ENCODE assay signal across 18 cellular contexts in the genomic region with DNA sequence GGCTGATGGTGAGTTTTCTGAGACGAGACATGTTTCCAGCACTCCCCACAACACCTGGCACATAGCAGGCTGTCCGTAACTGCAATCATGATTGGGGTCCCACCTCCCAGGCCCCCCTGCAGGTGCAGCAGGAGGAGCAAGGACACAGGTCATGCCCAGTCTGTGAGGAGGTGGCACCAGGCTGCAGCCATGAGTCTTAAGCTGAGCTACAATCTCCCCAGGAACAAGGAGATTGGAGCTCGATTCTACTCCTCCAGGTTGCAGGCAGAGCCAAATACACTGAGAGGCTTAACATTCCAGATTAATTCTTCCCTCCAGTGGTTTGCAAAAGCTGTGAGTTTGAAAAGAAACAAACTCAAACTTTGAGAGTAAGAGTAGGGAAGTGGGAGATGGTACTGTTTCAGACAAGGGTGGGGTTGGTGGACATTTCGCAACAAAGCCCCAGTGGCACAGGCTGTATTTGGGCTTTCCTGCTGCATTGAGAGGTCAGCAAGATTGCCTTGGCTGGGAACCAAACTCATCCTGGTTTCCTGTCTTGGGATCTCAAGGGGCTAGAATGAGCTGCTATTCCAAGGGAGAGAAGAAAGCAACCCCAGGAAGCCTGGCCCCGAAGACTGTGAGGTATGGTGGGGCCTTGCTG.
A peak's percentile ranks its signal among the peaks of the same experiment; 100 is the strongest.
DNase-seq lines count a peak whose midpoint lies in the region; ATAC-seq, FAIRE-seq and TF ChIP-seq lines count a peak whose summit lies in the region.
"Had no signal": no experiment of that assay in that cellular context is flagged by ENCODE, and none has a peak within 500 bp of the region (broad histone marks: within the 10 kb centered on the region; RNA-seq: fewer than 3 reads in every experiment).

No MANE protein-coding gene starts in this region.

- POLR2A ChIA-PET in IMR-90 (lab: Charles Lee; ENCODE audit: unreplicated experiment) (no interaction called here), K562 (lab: Yijun Ruan, JAX) (interaction anchor here (0.6 to 1.5 kb wide), 4 partner anchors 9 to 146 kb away, joined by 3 read pairs; no protein-coding TSS in a partner anchor)

- no peak for ATAC-seq in IMR-90 (ENCODE audit: low read depth)
- ATAC-seq in K562, result no peak
- ATAC-seq in gastrocnemius medialis, result peak; percentile 73 to 75
- ATAC-seq in GM21528 (IDR thresholded peaks at IDR 0.05; ENCODE audit: low FRiP score, unreplicated experiment), result no peak
- ATAC-seq: GM12878, SK-N-SH treated with all-trans-retinoic acid at 6 μM for 48 hours had no signal

- no peaks in the 10 kb centered on the region for H3K4me1 ChIP-seq in IMR-90 (ENCODE audit: control insufficient read depth, insufficient read depth, low read length)
- 0 out of 5 replicates have a peak, but pooled peaks cover 0 to 3% of the 10 kb centered on the region in 2 experiments for H3K4me1 ChIP-seq in K562 (replicated peaks in 1 of 2; ENCODE audit: control insufficient read depth in 2 of 2, insufficient read depth in 2 of 2, low read length in 2 of 2)
- peaks cover 7 to 21% of the 10 kb centered on the region in 2 donors for H3K4me1 ChIP-seq in gastrocnemius medialis

- TF ChIP-seq POLR2A in IMR-90 (IDR thresholded peaks at IDR 0.05; ENCODE audit: low read depth, low read length) (no peak), K562 (conservative IDR thresholded peaks at IDR 0.05) (no peak), gastrocnemius medialis (IDR thresholded peaks at IDR 0.05) (no peak)

- no peak overlapping the region for H4K91ac ChIP-seq in IMR-90 (ENCODE audit: insufficient read depth, low read depth, low read length)

- no peak overlapping the region for H2AK9ac ChIP-seq in IMR-90 (replicated peaks; ENCODE audit: low read depth, low read length, poor library complexity)

- TF ChIP-seq RAD21 in IMR-90 (IDR thresholded peaks at IDR 0.05; ENCODE audit: low read length), result no peak
- TF ChIP-seq RAD21 in K562 (CRISPR knock-in tag; conservative IDR thresholded peaks at IDR 0.05 in 1 of 2, IDR thresholded peaks at IDR 0.05 in 1 of 2), result no peak

- dilution Hi-C loops in IMR-90 (cut with HindIII; ENCODE audit: low sequenced_read_pairs, unreplicated experiment), result no loop called here

- no peak overlapping the region for H3K9ac ChIP-seq in IMR-90 (ENCODE audit: low read depth, low read length)
- no peak overlapping the region for H3K9ac ChIP-seq in K562 (ENCODE audit: insufficient read depth in 1 of 2, low read depth in 2 of 2, low read length in 2 of 2)

- H4K8ac ChIP-seq in IMR-90 (ENCODE audit: low read depth in 2 of 2, low read length in 2 of 2), result no peak overlapping the region

- H3K23ac ChIP-seq in IMR-90 (ENCODE audit: low read depth, low read length), result no peak overlapping the region

- FAIRE-seq in K562 (lab: Jason Lieb, UNC), result no peak
- FAIRE-seq: GM12878 had no signal

- no peak overlapping the region for H2BK20ac ChIP-seq in IMR-90 (ENCODE audit: low read depth, low read length)

- CTCF ChIA-PET in IMR-90 (lab: Yijun Ruan, JAX) (no interaction called here), K562 (lab: Yijun Ruan, JAX; ENCODE audit: low intra/inter-chr PET ratio) (no interaction called here)

- H3K36me3 ChIP-seq in IMR-90 (ENCODE audit: control insufficient read depth, insufficient read depth, low read length), result no peaks in the 10 kb centered on the region
- no peaks in the 10 kb centered on the region for H3K36me3 ChIP-seq in K562 (ENCODE audit: control insufficient read depth, insufficient read depth, low read length)
- H3K36me3 ChIP-seq in gastrocnemius medialis, result no peaks in the 10 kb centered on the region
- no peaks in the 10 kb centered on the region for H3K36me3 ChIP-seq in H7 (replicated peaks; ENCODE audit: control insufficient read depth, insufficient read depth, low read length)
- H3K36me3 ChIP-seq: thoracic aorta had no signal

- H3K14ac ChIP-seq in IMR-90 (replicated peaks; ENCODE audit: low read depth, low read length), result no peak overlapping the region

- H3K4ac ChIP-seq in IMR-90 (ENCODE audit: low read depth, low read length), result no peak overlapping the region

- H3K56ac ChIP-seq in IMR-90 (ENCODE audit: extremely low read depth, insufficient read depth, low read length), result no peak overlapping the region

- H2BK15ac ChIP-seq in IMR-90 (ENCODE audit: low read depth, low read length), result no peak overlapping the region

- intact Hi-C loops in IMR-90 (cut with micrococcal nuclease), result no loop called here
- intact Hi-C loops in K562 (cut with micrococcal nuclease), result no loop called here
- intact Hi-C loops in gastrocnemius medialis (cut with DNase I; ENCODE audit: low total_unique reads), result no loop called here

- in situ Hi-C loops in IMR-90 (cut with MboI; ENCODE audit: low sequenced_read_pairs), result no loop called here
- in situ Hi-C loops in K562 (cut with MboI), result no loop called here
- in situ Hi-C loops in gastrocnemius medialis (cut with MboI; ENCODE audit: low sequenced_read_pairs in 4 of 4), result no loop called here

- H3K4me2 ChIP-seq in IMR-90 (ENCODE audit: low read depth, low read length) (no peak overlapping the region), K562 (ENCODE audit: insufficient read depth, low read length) (no peak overlapping the region)

- no peaks in the 10 kb centered on the region for H3K79me1 ChIP-seq in IMR-90 (ENCODE audit: low read depth in 1 of 2, low read length in 2 of 2)

- H2BK5ac ChIP-seq in IMR-90 (ENCODE audit: low read depth, low read length, poor library complexity, severe bottlenecking), result no peak overlapping the region

- no peak overlapping the region for H4K5ac ChIP-seq in IMR-90 (ENCODE audit: low read depth, low read length)

- no peak overlapping the region for H2BK120ac ChIP-seq in IMR-90 (ENCODE audit: low read depth, low read length)

- no peak for TF ChIP-seq EP300 in K562 (IDR thresholded peaks at IDR 0.05; ENCODE audit: low read length)

- no peak overlapping the region for H3K18ac ChIP-seq in IMR-90 (ENCODE audit: low read depth, low read length)

- WGBS in IMR-90 (ENCODE audit: extremely low coverage in 2 of 2, insufficient read length in 1 of 2), 2 experiments, result 40% methylated on average over 1 of the region's 5 CpGs; no CpG with 5 or more reads in 1 of the 2 experiments
- WGBS in K562 (ENCODE audit: insufficient coverage, low coverage, missing lambda C conversion rate), result 3% methylated on average over 5 of the region's 5 CpGs

- TF ChIP-seq CTCF in IMR-90 (conservative IDR thresholded peaks at IDR 0.05; ENCODE audit: low read depth, low read length) (no peak), K562 (IDR thresholded peaks at IDR 0.05 in 2 of 3, conservative IDR thresholded peaks at IDR 0.05 in 1 of 3; ENCODE audit: insufficient read depth in 2 of 3, low read depth in 1 of 3, low read length in 3 of 3) (no peak), gastrocnemius medialis (IDR thresholded peaks at IDR 0.05 in 4 of 5, conservative IDR thresholded peaks at IDR 0.05 in 1 of 5) (no peak)

- H3K9me1 ChIP-seq in IMR-90 (ENCODE audit: insufficient read depth, low read length) (no peaks in the 10 kb centered on the region), K562 (ENCODE audit: control insufficient read depth, insufficient read depth, low read length) (no peaks in the 10 kb centered on the region)

- no peak overlapping the region for H2AK5ac ChIP-seq in IMR-90 (ENCODE audit: low read depth, low read length)

- DNase-seq in IMR-90 (no peak), K562 (ENCODE audit: extremely low read depth in 1 of 4, low spot score in 3 of 4) (no peak), gastrocnemius medialis (peak; percentile 66 to 73), superior temporal gyrus (ENCODE audit: extremely low spot score) (no peak), H7 (no peak), NCI-H510A treated with DMSO at 0.1 percent for 48 hours (lab: John Stamatoyannopoulos, UW) (no peak)
- DNase-seq: activated gamma-delta T cell treated with Interleukin-2 at 50 U/mL for 16 hours; effector CD4-positive, alpha-beta T cell; foreskin fibroblast; NCI-H1048; OCI-M1; stimulated activated CD4-positive, alpha-beta T cell treated with anti-CD3 and anti-CD28 coated beads, Interleukin-15, amount 100 ng/mL, for 24 hours had no signal

- H2AFZ ChIP-seq in IMR-90 (replicated peaks; ENCODE audit: low read length, poor library complexity), result no peak overlapping the region
- H2AFZ ChIP-seq in K562 (ENCODE audit: low read depth, low read length), result no peak overlapping the region

- BruUV-seq in IMR-90 (replicated peaks; lab: Mats Ljungman, UMichigan) (no TSS peak), K562 (replicated peaks; lab: Mats Ljungman, UMichigan) (no TSS peak)

- H3K4me3 ChIP-seq in IMR-90 (ENCODE audit: insufficient read depth, low read depth, low read length), result no peak overlapping the region
- no peak overlapping the region for H3K4me3 ChIP-seq in K562
- no peak overlapping the region for H3K4me3 ChIP-seq in gastrocnemius medialis
- no peak overlapping the region for H3K4me3 ChIP-seq in H7 (ENCODE audit: insufficient read depth, low read depth, low read length)
- H3K4me3 ChIP-seq: GM12878, thoracic aorta had no signal

- H4K20me1 ChIP-seq in IMR-90 (ENCODE audit: insufficient read depth, low read length), result no peaks in the 10 kb centered on the region
- no peaks in the 10 kb centered on the region for H4K20me1 ChIP-seq in K562 (replicated peaks; ENCODE audit: control insufficient read depth, insufficient read depth, low read length)

- H3K27ac ChIP-seq in IMR-90 (ENCODE audit: insufficient read depth, low read length), result no peak overlapping the region
- no peak overlapping the region for H3K27ac ChIP-seq in K562 (ENCODE audit: extremely low read depth, low read depth, low read length)
- H3K27ac ChIP-seq in layer of hippocampus (ENCODE audit: low read depth, low read length), result peak overlapping the region; percentile 64
- no peak overlapping the region for H3K27ac ChIP-seq in gastrocnemius medialis
- H3K27ac ChIP-seq: thoracic aorta, VCaP had no signal

- H3K27me3 ChIP-seq in IMR-90 (ENCODE audit: control insufficient read depth, insufficient read depth, low read length) (peaks cover 9% of the 10 kb centered on the region; the same call in 1 of the 2 replicates), K562 (ENCODE audit: control insufficient read depth in 2 of 2, insufficient read depth in 2 of 2, low read length in 2 of 2) (peaks cover 65 to 91% of the 10 kb centered on the region in 2 experiments), layer of hippocampus (ENCODE audit: control insufficient read depth, insufficient read depth, low read length) (no peaks in the 10 kb centered on the region), gastrocnemius medialis (no peaks in the 10 kb centered on the region), H7 (ENCODE audit: control insufficient read depth, insufficient read depth, low read length) (no peaks in the 10 kb centered on the region)

- H3K9me3 ChIP-seq in IMR-90 (ENCODE audit: control insufficient read depth, insufficient read depth, low read length), result no peaks in the 10 kb centered on the region
- H3K9me3 ChIP-seq in K562 (replicated peaks; ENCODE audit: control insufficient read depth, insufficient read depth, low read depth, low read length), result no peaks in the 10 kb centered on the region
- H3K9me3 ChIP-seq in gastrocnemius medialis, result no peaks in the 10 kb centered on the region
- H3K9me3 ChIP-seq: thoracic aorta had no signal

- no peaks in the 10 kb centered on the region for H3K79me2 ChIP-seq in K562 (ENCODE audit: control insufficient read depth, insufficient read depth, low read length)

TF ChIP-seq in IMR-90, 13 proteins besides CTCF, POLR2A, EP300 and RAD21 (continues in another document):
- TF ChIP-seq RCOR1 (IDR thresholded peaks at IDR 0.05; ENCODE audit: insufficient replicate concordance, low read length), result no peak

TF ChIP-seq in K562, 482 proteins besides CTCF, POLR2A, EP300 and RAD21 (continues in another document):
- no peak for TF ChIP-seq XRCC3 (IDR thresholded peaks at IDR 0.05)

Comparison
In these comparisons a context has a peak if more than half of its experiments do, and no peak if none do; other contexts are left out.
1. ATAC-seq: peak in gastrocnemius medialis (2 of 2); none in IMR-90 (single experiment), K562 (single experiment) and GM21528 (single experiment).
2. DNase-seq: peak in gastrocnemius medialis (2 of 2); none in IMR-90 (single experiment), K562 (0 of 4), superior temporal gyrus (single experiment), H7 (single experiment) and NCI-H510A treated with DMSO at 0.1 percent for 48 hours (single experiment).